Comparison of ENCODE assay signal across 29 cellular contexts in genomic region chr6:147735924-147736323, GRCh38.
"Had no signal": no experiment of that assay in that cellular context is flagged by ENCODE, and none has a peak within 500 bp of the region (broad histone marks: within the 10 kb centered on the region; RNA-seq: fewer than 3 reads in every experiment).

No MANE protein-coding gene starts in this region.

- H3K36me3 ChIP-seq: brain microvascular endothelial cell, esophagus muscularis mucosa, gastroesophageal sphincter, heart right ventricle, WERI-Rb-1 had no signal

- H3K4me3 ChIP-seq: coronary artery, dorsolateral prefrontal cortex, esophagus muscularis mucosa, gastroesophageal sphincter, heart right ventricle had no signal

- H3K9me3 ChIP-seq: esophagus muscularis mucosa, gastroesophageal sphincter, heart right ventricle had no signal

- ATAC-seq: activated CD4-positive, CD25-positive, alpha-beta regulatory T cell treated with anti-CD3 and anti-CD28 coated beads, Interleukin-2, amount 50 U/mL, for 24 hours; activated CD8-positive, alpha-beta T cell treated with anti-CD3 and anti-CD28 coated beads for 36 hours; activated T-cell treated with anti-CD3 and anti-CD28 coated beads, Interleukin-2, amount 50 U/mL, for 4 hours; activated T-helper 17 cell treated with anti-CD3 and anti-CD28 coated beads, Interleukin-2, amount 50 U/mL, for 72 hours; foreskin keratinocyte; gastroesophageal sphincter; heart right ventricle; T-helper 17 cell had no signal

- FAIRE-seq: astrocyte, bronchial epithelial cell had no signal

- H3K27ac ChIP-seq: brain microvascular endothelial cell, coronary artery, dorsolateral prefrontal cortex, esophagus muscularis mucosa, foreskin keratinocyte, gastroesophageal sphincter, heart right ventricle, WERI-Rb-1 had no signal

- H3K27me3 ChIP-seq: brain microvascular endothelial cell, dorsolateral prefrontal cortex, esophagus muscularis mucosa, foreskin keratinocyte, gastroesophageal sphincter, heart right ventricle had no signal

- H3K4me1 ChIP-seq: foreskin keratinocyte had no signal

- DNase-seq: activated B cell treated with CpG ODN at 0.5 μM for 24 hours; activated CD4-positive, alpha-beta T cell treated with anti-CD3 and anti-CD28 coated beads for 48 hours; activated CD4-positive, alpha-beta T cell treated with anti-CD3 and anti-CD28 coated beads, Interleukin-2, amount 50 U/mL, for 1 hour; activated CD4-positive, alpha-beta T cell treated with anti-CD3 and anti-CD28 coated beads, Interleukin-2, amount 50 U/mL, for 48 hours; activated CD8-positive, alpha-beta memory T cell treated with anti-CD3 and anti-CD28 coated beads for 24 hours; activated CD8-positive, alpha-beta T cell treated with anti-CD3 and anti-CD28 coated beads for 36 hours; activated effector memory CD4-positive, alpha-beta T cell treated with Interleukin-2 at 50 U/mL for 16 hours; activated gamma-delta T cell treated with Interleukin-2 at 50 U/mL for 16 hours; activated naive CD4-positive, alpha-beta T cell treated with anti-CD3 and anti-CD28 coated beads, Interleukin-2, amount 50 U/mL, for 16 hours; activated naive CD4-positive, alpha-beta T cell treated with Interleukin-2 at 50 U/mL for 16 hours; activated T-cell treated with anti-CD3 and anti-CD28 coated beads, Interleukin-2, amount 50 U/mL, for 4 hours; amniotic stem cell; anterior cingulate cortex; brain microvascular endothelial cell; dorsolateral prefrontal cortex; effector memory CD4-positive, alpha-beta T cell; endodermal cell; foreskin keratinocyte; heart right ventricle; T-helper 17 cell; T1000; WERI-Rb-1 had no signal
